23 cellular contexts compared by ENCODE assay signal in genomic region chr9:78676009-78676408, GRCh38.
"Had no signal": no experiment of that assay in that cellular context is flagged by ENCODE, and none has a peak within 500 bp of the region (broad histone marks: within the 10 kb centered on the region; RNA-seq: fewer than 3 reads in every experiment).

No MANE protein-coding gene starts in this region.

- DNase-seq: activated B cell treated with CpG ODN at 0.5 μM for 24 hours; activated CD4-positive, alpha-beta memory T cell treated with anti-CD3 and anti-CD28 coated beads for 36 hours; activated CD4-positive, alpha-beta T cell treated with anti-CD3 and anti-CD28 coated beads for 4 hours; amniotic stem cell; body of pancreas; caudate nucleus; dorsolateral prefrontal cortex; foreskin melanocyte; hypothalamus; islet precursor cell; nucleus accumbens; posterior cingulate gyrus; retina; stimulated activated naive CD8-positive, alpha-beta T cell treated with anti-CD3 and anti-CD28 coated beads, Interleukin-15, Interleukin-2, amounts not matched to agents 100 U/mL and 50 U/mL, for 24 hours; substantia nigra; T-helper 9 cell; tibial artery had no signal

- H3K9me3 ChIP-seq: body of pancreas, tibial artery had no signal

- H3K27me3 Mint-ChIP-seq: activated B cell treated with CpG ODN at 0.5 μM for 24 hours; activated CD4-positive, alpha-beta memory T cell treated with anti-CD3 and anti-CD28 coated beads for 36 hours; activated naive CD8-positive, alpha-beta T cell; natural killer cell treated with Interleukin-12 subunit alpha and Interleukin-12 subunit beta and Interleukin-15 and Interleukin-18, amount 100 ng/mL, for 72 hours had no signal

- H3K4me1 Mint-ChIP-seq: activated B cell treated with CpG ODN at 0.5 μM for 24 hours had no signal

- H3K4me3 Mint-ChIP-seq: activated B cell treated with CpG ODN at 0.5 μM for 24 hours; activated CD4-positive, alpha-beta memory T cell treated with anti-CD3 and anti-CD28 coated beads for 36 hours; activated naive CD8-positive, alpha-beta T cell; mesothelial cell of epicardium; natural killer cell treated with Interleukin-12 subunit alpha and Interleukin-12 subunit beta and Interleukin-15 and Interleukin-18, amount 100 ng/mL, for 72 hours had no signal

- ATAC-seq: body of pancreas; left lobe of liver; natural killer cell treated with Interleukin-12 subunit alpha and Interleukin-12 subunit beta and Interleukin-15 and Interleukin-18, amount 100 ng/mL, for 72 hours; stimulated activated naive CD8-positive, alpha-beta T cell treated with anti-CD3 and anti-CD28 coated beads, Interleukin-15, Interleukin-2, amounts not matched to agents 100 U/mL and 50 U/mL, for 24 hours had no signal

- H3K4me3 ChIP-seq: body of pancreas, dorsolateral prefrontal cortex, lung, tibial artery had no signal

- H3K9me3 Mint-ChIP-seq: activated B cell treated with CpG ODN at 0.5 μM for 24 hours; activated CD4-positive, alpha-beta memory T cell treated with anti-CD3 and anti-CD28 coated beads for 36 hours; mesothelial cell of epicardium; natural killer cell treated with Interleukin-12 subunit alpha and Interleukin-12 subunit beta and Interleukin-15 and Interleukin-18, amount 100 ng/mL, for 72 hours had no signal

- H3K36me3 ChIP-seq: tibial artery had no signal

- H3K36me3 Mint-ChIP-seq: activated CD4-positive, alpha-beta memory T cell treated with anti-CD3 and anti-CD28 coated beads for 36 hours; activated naive CD8-positive, alpha-beta T cell; mesothelial cell of epicardium; natural killer cell treated with Interleukin-12 subunit alpha and Interleukin-12 subunit beta and Interleukin-15 and Interleukin-18, amount 100 ng/mL, for 72 hours had no signal

- H3K27ac Mint-ChIP-seq: activated B cell treated with CpG ODN at 0.5 μM for 24 hours; activated CD4-positive, alpha-beta memory T cell treated with anti-CD3 and anti-CD28 coated beads for 36 hours; activated naive CD8-positive, alpha-beta T cell; mesothelial cell of epicardium; natural killer cell treated with Interleukin-12 subunit alpha and Interleukin-12 subunit beta and Interleukin-15 and Interleukin-18, amount 100 ng/mL, for 72 hours had no signal

- H3K27ac ChIP-seq: body of pancreas, dorsolateral prefrontal cortex, epithelial cell of prostate, tibial artery had no signal

- H3K27me3 ChIP-seq: body of pancreas, tibial artery had no signal
